Comparison of ENCODE assay signal across 8 cellular contexts in genomic region chr2:158753561-158754302, GRCh38. TPM values are rescaled to one million over a fixed set of nuclear protein-coding genes. Genes with fewer than 3 reads are reported as not detected.
A peak's percentile ranks its signal among the peaks of the same experiment; 100 is the strongest.
DNase-seq lines count a peak whose midpoint lies in the region; ATAC-seq, FAIRE-seq and TF ChIP-seq lines count a peak whose summit lies in the region.

No MANE protein-coding gene starts in this region.

- POLR2A ChIA-PET in PC-3 (lab: Charles Lee; ENCODE audit: unreplicated experiment): no interaction called here

- H3K79me2 ChIP-seq in PC-3 (ENCODE audit: low read length): no peaks in the 10 kb centered on the region

- H3K4me3 ChIP-seq in HUES6 (ENCODE audit: low read depth, low read length): peak overlapping the region; percentile 15; the same call in 1 of the 2 replicates
- H3K4me3 ChIP-seq in PC-3 (ENCODE audit: low read length): peak overlapping the region; percentile 32; the same call in 1 of the 2 replicates
- H3K4me3 ChIP-seq in breast epithelium: peak overlapping the region in 2 of 3 donors; percentile 26 to 42

- CTCF ChIA-PET in PC-3 (lab: Charles Lee): interaction anchor here (1.0 to 1.5 kb wide), 3 partner anchors 30 to 729 kb away, joined by 3 to 7 read pairs (median 4); no protein-coding TSS in a partner anchor

- peak overlapping the region; percentile 31 for H3K4me2 ChIP-seq in PC-3 (ENCODE audit: low read length)

- BruUV-seq in PC-3 (replicated peaks; lab: Mats Ljungman, UMichigan): no TSS peak

- H3K9me3 ChIP-seq in HUES6 (ENCODE audit: control insufficient read depth, insufficient read depth, low read depth, low read length) (no peaks in the 10 kb centered on the region), PC-3 (ENCODE audit: low read length) (no peaks in the 10 kb centered on the region), breast epithelium (no peaks in the 10 kb centered on the region)

- no peak for TF ChIP-seq POLR2A in breast epithelium (IDR thresholded peaks at IDR 0.05)

- peaks cover 6% of the 10 kb centered on the region; the same call in 1 of the 2 replicates for H3K4me1 ChIP-seq in HUES6 (ENCODE audit: control insufficient read depth, insufficient read depth, low read length)
- H3K4me1 ChIP-seq in PC-3 (ENCODE audit: insufficient read depth, low read length): no peaks in the 10 kb centered on the region
- peaks cover 0 to 6% of the 10 kb centered on the region in 2 donors for H3K4me1 ChIP-seq in breast epithelium

- peak; percentile 68 for FAIRE-seq in islet of Langerhans (lab: Jason Lieb, UNC)

- H3K27ac ChIP-seq in HUES6 (ENCODE audit: low read depth, low read length) (no peak overlapping the region), PC-3 (ENCODE audit: low read length) (no peak overlapping the region), breast epithelium (peak overlapping the region in 1 of 2 donors; percentile 6)

- H3K9me2 ChIP-seq in PC-3 (replicated peaks; ENCODE audit: low read length): no peaks in the 10 kb centered on the region

- H3K9me3 Mint-ChIP-seq in activated T-cell treated with anti-CD3 and anti-CD28 coated beads, Interleukin-2, amount 50 U/mL, for 24 hours: no peaks in the 10 kb centered on the region

- DNase-seq in activated T-cell treated with anti-CD3 and anti-CD28 coated beads for 24 hours (ENCODE audit: low read depth) (peak; percentile 4), PC-3 (peak; percentile 73), breast epithelium (ENCODE audit: low spot score in 2 of 2) (no peak)
- no peak for DNase-seq in activated T-cell treated with anti-CD3 and anti-CD28 coated beads, Interleukin-2, amount 50 U/mL, for 24 hours
- DNase-seq in stimulated activated CD4-positive, alpha-beta T cell treated with anti-CD3 and anti-CD28 coated beads, Interleukin-4, amount 100 ng/mL, for 24 hours: peak; percentile 31

- H3K27me3 Mint-ChIP-seq in activated T-cell treated with anti-CD3 and anti-CD28 coated beads, Interleukin-2, amount 50 U/mL, for 24 hours: peaks cover 21% of the 10 kb centered on the region

- no peaks in the 10 kb centered on the region for H4K20me1 ChIP-seq in PC-3 (ENCODE audit: low read length)

- H2AFZ ChIP-seq in PC-3 (ENCODE audit: low read length): peak overlapping the region; percentile 45

- H3K27me3 ChIP-seq in HUES6 (ENCODE audit: control insufficient read depth, insufficient read depth, low read length): no peaks in the 10 kb centered on the region
- no peaks in the 10 kb centered on the region for H3K27me3 ChIP-seq in PC-3 (ENCODE audit: low read length)
- no peaks in the 10 kb centered on the region for H3K27me3 ChIP-seq in breast epithelium

- H3F3A ChIP-seq in PC-3 (ENCODE audit: low read length, unreplicated experiment): no peaks in the 10 kb centered on the region

- H3K9ac ChIP-seq in HUES6 (ENCODE audit: low read length) (no peak overlapping the region), PC-3 (ENCODE audit: low read length) (no peak overlapping the region)

- intact Hi-C loops in PC-3 (cut with micrococcal nuclease): loop anchor here (2.0 kb wide), 3 partner anchors 293 to 729 kb away; no protein-coding TSS in a partner anchor
- intact Hi-C loops in breast epithelium (cut with DNase I; ENCODE audit: low total_unique reads): no loop called here

- H3K36me3 ChIP-seq in HUES6 (ENCODE audit: control insufficient read depth, insufficient read depth, low read length) (no peaks in the 10 kb centered on the region), PC-3 (ENCODE audit: low read depth, low read length) (no peaks in the 10 kb centered on the region), breast epithelium (no peaks in the 10 kb centered on the region)

- no peak overlapping the region for H3K4me3 Mint-ChIP-seq in activated T-cell treated with anti-CD3 and anti-CD28 coated beads, Interleukin-2, amount 50 U/mL, for 24 hours

- TF ChIP-seq CTCF in PC-3 (conservative IDR thresholded peaks at IDR 0.05; ENCODE audit: low read depth, low read length) (peak; percentile 97), breast epithelium (IDR thresholded peaks at IDR 0.05) (peak; percentile 85 to 93 (median 86))

- no peaks in the 10 kb centered on the region for H3K36me3 Mint-ChIP-seq in activated T-cell treated with anti-CD3 and anti-CD28 coated beads, Interleukin-2, amount 50 U/mL, for 24 hours (ENCODE audit: low read depth)

- H3K27ac Mint-ChIP-seq in activated T-cell treated with anti-CD3 and anti-CD28 coated beads, Interleukin-2, amount 50 U/mL, for 24 hours: no peak overlapping the region

- H3K4me1 Mint-ChIP-seq in activated T-cell treated with anti-CD3 and anti-CD28 coated beads, Interleukin-2, amount 50 U/mL, for 24 hours (ENCODE audit: low read depth): peaks cover 4% of the 10 kb centered on the region

- ATAC-seq in GM21529 (IDR thresholded peaks at IDR 0.05; ENCODE audit: unreplicated experiment) (peak; percentile 93), PC-3 (peak; percentile 88)

RNA-seq across cellular contexts. Expression of gene DAPL1, which starts 41.4 kb away (rescaled TPM):
- not detected in 2 replicates for total RNA-seq in PC-3 (2014; rRNA removed)
- total RNA-seq in breast epithelium: not detected

Comparison
In these comparisons a context has a peak if more than half of its experiments do, and no peak if none do; other contexts are left out.
1. DNase-seq: peak in activated T-cell treated with anti-CD3 and anti-CD28 coated beads for 24 hours (single experiment), PC-3 (single experiment) and stimulated activated CD4-positive, alpha-beta T cell treated with anti-CD3 and anti-CD28 coated beads, Interleukin-4, amount 100 ng/mL, for 24 hours (single experiment); none in activated T-cell treated with anti-CD3 and anti-CD28 coated beads, Interleukin-2, amount 50 U/mL, for 24 hours (single experiment) and breast epithelium (0 of 2).
2. Peak in every context shown above with its lines, with median percentiles within 50 percentile points of each other: H3K4me3 ChIP-seq.